1 cellular context compared by ENCODE assay signal in the genomic region with DNA sequence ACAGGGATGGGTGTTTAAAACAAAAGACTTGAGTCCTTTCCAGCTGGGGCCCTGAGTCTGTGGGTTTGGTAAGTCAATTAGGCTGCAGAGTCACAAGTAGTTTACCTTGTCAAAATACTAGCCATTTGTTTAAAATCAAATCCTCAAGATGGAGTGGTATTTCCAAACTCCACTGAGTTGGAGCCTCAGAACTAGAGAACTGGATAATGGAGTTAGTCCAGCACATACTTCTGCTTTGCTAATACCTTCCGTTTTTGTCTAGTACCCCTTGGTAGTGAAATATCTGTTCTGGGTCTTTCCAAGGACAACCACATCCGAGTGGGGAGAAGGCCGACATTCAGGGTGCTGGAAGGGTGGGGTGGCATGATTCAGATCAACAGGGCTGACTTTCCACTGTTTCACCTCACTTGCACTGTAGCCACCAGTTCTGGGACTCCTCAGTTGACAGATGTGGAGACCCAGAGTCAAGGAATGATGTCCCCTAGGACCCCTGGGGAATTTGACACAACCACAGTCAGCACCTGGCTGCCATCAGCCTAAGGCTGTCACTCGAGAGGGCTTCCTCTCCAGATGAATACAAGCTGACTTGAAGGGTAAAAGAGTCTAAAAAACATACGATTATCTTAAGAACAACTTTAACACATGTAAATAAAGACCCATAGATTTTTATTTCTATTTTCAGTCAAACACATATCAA.
TF ChIP-seq lines count a peak whose summit lies in the region.

No MANE protein-coding gene starts in this region.

TF ChIP-seq in A549, 52 proteins besides CTCF, POLR2A, EP300 and RAD21 (continued from another document):
- TF ChIP-seq TP53 (CRISPR knock-in tag; IDR thresholded peaks at IDR 0.05) (no peak), MYC (IDR thresholded peaks at IDR 0.05; ENCODE audit: borderline replicate concordance, low read length) (no peak), POLR2AphosphoS2 (conservative IDR thresholded peaks at IDR 0.05; ENCODE audit: low read length) (no peak), MAZ (IDR thresholded peaks at IDR 0.05; ENCODE audit: borderline replicate concordance, low read depth, low read length) (no peak), RARB (CRISPR knock-in tag; IDR thresholded peaks at IDR 0.05) (no peak)
- TF ChIP-seq, protein P1, sequence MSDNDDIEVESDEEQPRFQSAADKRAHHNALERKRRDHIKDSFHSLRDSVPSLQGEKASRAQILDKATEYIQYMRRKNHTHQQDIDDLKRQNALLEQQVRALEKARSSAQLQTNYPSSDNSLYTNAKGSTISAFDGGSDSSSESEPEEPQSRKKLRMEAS (IDR thresholded peaks at IDR 0.05), result no peak
